Comparison of ENCODE assay signal across 19 cellular contexts in the genomic region with DNA sequence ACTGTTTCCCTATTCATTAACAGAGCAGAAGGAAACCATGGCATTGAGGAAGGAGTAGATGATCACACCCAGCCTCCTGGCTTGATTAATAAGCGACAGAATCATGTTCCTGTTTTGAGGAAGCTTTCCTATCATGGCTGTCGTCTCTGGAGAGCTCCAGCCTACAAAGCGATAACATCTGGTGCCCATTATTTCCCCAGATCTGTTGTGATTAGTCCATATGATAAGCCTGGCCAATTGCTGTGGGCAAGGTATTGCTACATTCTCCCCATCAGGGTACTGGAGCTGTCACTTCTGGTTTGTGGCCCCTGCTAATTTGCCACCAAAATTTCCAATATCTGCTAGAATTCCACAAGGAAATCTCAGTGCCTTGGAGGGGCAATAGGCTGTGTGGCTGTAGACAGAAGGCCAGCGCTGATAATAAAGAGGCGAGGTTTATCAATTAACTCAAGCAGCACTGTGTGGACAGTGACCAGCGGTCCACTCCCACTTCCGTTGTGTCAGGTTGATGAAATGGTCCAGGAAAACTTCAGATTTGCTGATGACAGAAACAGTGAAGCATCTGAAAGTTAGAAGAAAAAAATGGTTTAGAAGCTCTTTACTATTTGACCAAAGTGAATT.
"Had no signal": no experiment of that assay in that cellular context is flagged by ENCODE, and none has a peak within 500 bp of the region (broad histone marks: within the 10 kb centered on the region; RNA-seq: fewer than 3 reads in every experiment).

No MANE protein-coding gene starts in this region.

- H3K4me3 ChIP-seq: cardiac muscle cell, esophagus muscularis mucosa, neural progenitor cell, prostate gland, right atrium auricular region, upper lobe of right lung had no signal

- H3K27ac ChIP-seq: cardiac muscle cell, esophagus muscularis mucosa, neural progenitor cell, prostate gland, right atrium auricular region, upper lobe of right lung had no signal

- H3K9me3 ChIP-seq: esophagus muscularis mucosa, prostate gland, right atrium auricular region, upper lobe of right lung had no signal

- H3K27me3 ChIP-seq: cardiac muscle cell, esophagus muscularis mucosa, neural progenitor cell, right atrium auricular region, upper lobe of right lung had no signal

- ATAC-seq: activated CD8-positive, alpha-beta T cell treated with anti-CD3 and anti-CD28 coated beads for 36 hours; naive thymus-derived CD4-positive, alpha-beta T cell; upper lobe of right lung had no signal

- DNase-seq: activated CD4-positive, alpha-beta T cell treated with anti-CD3 and anti-CD28 coated beads, Interleukin-2, amount 10 ng/mL, durations not matched to agents 24 days and 14 days; activated CD8-positive, alpha-beta T cell treated with anti-CD3 and anti-CD28 coated beads for 36 hours; activated naive CD4-positive, alpha-beta T cell treated with Interleukin-2 at 50 U/mL for 16 hours; activated naive CD8-positive, alpha-beta T cell treated with anti-CD3 and anti-CD28 coated beads, Interleukin-2, amount 10 ng/mL, durations not matched to agents 7 days and 5 days; activated T-cell treated with anti-CD3 and anti-CD28 coated beads, Interleukin-2, amount 50 U/mL, for 1 hour; amygdala; dermis blood vessel endothelial cell; effector memory CD4-positive, alpha-beta T cell; naive thymus-derived CD4-positive, alpha-beta T cell; stimulated activated CD4-positive, alpha-beta T cell treated with anti-CD3 and anti-CD28 coated beads, Interleukin-12 subunit alpha, Interleukin-12 subunit beta, amount 100 ng/mL, for 4 hours; stimulated activated CD4-positive, alpha-beta T cell treated with anti-CD3 and anti-CD28 coated beads, Interleukin-1b, Interleukin-23, amount 100 ng/mL, for 48 hours; stimulated activated CD8-positive, alpha-beta memory T cell treated with anti-CD3 and anti-CD28 coated beads, Interleukin-4, amount 100 ng/mL, for 48 hours; stimulated activated naive CD4-positive, alpha-beta T cell; upper lobe of right lung had no signal

- H3K36me3 ChIP-seq: cardiac muscle cell, esophagus muscularis mucosa, neural progenitor cell, prostate gland, right atrium auricular region, upper lobe of right lung had no signal
